ENCODE assay signal across 9 cellular contexts in the genomic region with DNA sequence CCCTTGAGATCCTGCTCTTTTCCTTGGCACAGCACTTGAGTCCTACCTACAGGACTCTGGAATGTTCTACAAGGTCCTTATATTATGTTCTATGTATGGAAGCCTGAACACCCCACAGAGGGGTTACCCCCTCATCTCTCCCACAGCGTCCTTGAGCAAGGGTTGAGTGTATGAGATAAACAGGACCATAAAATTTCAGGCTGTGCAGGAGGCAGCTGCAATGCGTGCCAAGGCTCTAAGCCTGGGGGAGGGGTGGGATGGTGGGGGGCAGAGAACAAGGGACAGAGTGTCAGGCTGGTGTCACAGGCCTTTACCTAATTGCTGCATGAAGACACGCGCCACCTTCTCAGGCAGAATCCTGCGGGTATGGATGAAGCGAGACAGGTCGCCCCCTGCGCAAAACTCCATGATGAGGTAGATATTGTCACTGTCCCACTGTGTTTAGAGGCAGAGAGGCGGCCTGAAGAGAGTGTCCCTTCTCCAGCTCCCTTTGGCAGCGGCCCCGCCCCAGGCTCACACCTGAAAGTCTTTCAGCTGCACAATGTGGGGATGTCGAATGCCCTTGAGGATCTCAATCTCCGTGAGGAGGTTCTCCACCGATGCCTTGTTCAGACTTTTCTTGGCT. TPM values are rescaled to one million over a fixed set of nuclear protein-coding genes. Genes with fewer than 3 reads are reported as not detected.
DNase-seq lines count a peak whose midpoint lies in the region; ATAC-seq, FAIRE-seq and TF ChIP-seq lines count a peak whose summit lies in the region.
"Had no signal": no experiment of that assay in that cellular context is flagged by ENCODE, and none has a peak within 500 bp of the region (broad histone marks: within the 10 kb centered on the region; RNA-seq: fewer than 3 reads in every experiment).

No MANE protein-coding gene starts in this region.

- H3K23me2 ChIP-seq in H1 (ENCODE audit: low read depth, low read length): peaks cover 7% of the 10 kb centered on the region; the same call in 1 of the 2 replicates

- peak overlapping the region in 6 of 7 donors; percentile 77 to 93 (median 85) for H3K27ac Mint-ChIP-seq in CD4-positive, alpha-beta memory T cell

- no peak for DNase-seq in CD4-positive, alpha-beta memory T cell
- DNase-seq in NT2/D1 (ENCODE audit: low read depth, low spot score) (no peak), H1 (ENCODE audit: low read depth in 1 of 2, low spot score in 2 of 2) (no peak), neuronal stem cell (ENCODE audit: low spot score) (no peak), SHP77 (lab: John Stamatoyannopoulos, UW) (no peak)

- ATAC-seq in HG03460 (IDR thresholded peaks at IDR 0.05; ENCODE audit: unreplicated experiment) (no peak), HG03095 (IDR thresholded peaks at IDR 0.05; ENCODE audit: unreplicated experiment) (no peak), HG03457 (IDR thresholded peaks at IDR 0.05; ENCODE audit: unreplicated experiment) (no peak)

- H3K36me3 Mint-ChIP-seq in CD4-positive, alpha-beta memory T cell: peaks cover 6 to 35% of the 10 kb centered on the region in 2 donors

- peak overlapping the region; percentile 87 to 92 (median 90) for H3K4me3 Mint-ChIP-seq in CD4-positive, alpha-beta memory T cell

- H3K36me3 ChIP-seq in CD4-positive, alpha-beta memory T cell (ENCODE audit: insufficient read depth, low read length): no peaks in the 10 kb centered on the region
- H3K36me3 ChIP-seq in NT2/D1 (ENCODE audit: insufficient read depth, insufficient read length, low read length) (peaks cover 52% of the 10 kb centered on the region), H1 (ENCODE audit: control insufficient read depth in 2 of 4, insufficient read depth in 4 of 4, low read length in 3 of 4) (peaks cover 0 to 11% (median 4%) of the 10 kb centered on the region in 4 experiments; a peak in 5 of 8 replicates), neuronal stem cell (replicated peaks in 1 of 2; ENCODE audit: control insufficient read depth in 2 of 2, insufficient read depth in 2 of 2, low read length in 2 of 2) (peaks cover 7 to 61% of the 10 kb centered on the region in 2 donors)

- peaks cover 52% of the 10 kb centered on the region for H3K4me1 ChIP-seq in CD4-positive, alpha-beta memory T cell (ENCODE audit: insufficient read depth, low read length)
- peaks cover 34% of the 10 kb centered on the region for H3K4me1 ChIP-seq in NT2/D1 (ENCODE audit: insufficient read depth, insufficient read length)
- H3K4me1 ChIP-seq in H1 (replicated peaks in 1 of 4; ENCODE audit: control insufficient read depth in 3 of 4, insufficient read depth in 4 of 4, low read length in 3 of 4): peaks cover 0 to 13% (median 8%) of the 10 kb centered on the region in 4 experiments; a peak in 6 of 7 replicates
- H3K4me1 ChIP-seq in neuronal stem cell (ENCODE audit: control insufficient read depth in 2 of 2, insufficient read depth in 1 of 2, low read depth in 1 of 2, low read length in 2 of 2): peaks cover 6 to 12% of the 10 kb centered on the region in 2 donors

- no peaks in the 10 kb centered on the region for H3K79me2 ChIP-seq in H1 (ENCODE audit: control insufficient read depth in 1 of 2, insufficient read depth in 2 of 2, low read length in 2 of 2)

- H2AK5ac ChIP-seq in H1 (ENCODE audit: low read depth, low read length) (no peak overlapping the region), neuronal stem cell (ENCODE audit: low read depth, low read length) (no peak overlapping the region)

- no peak for TF ChIP-seq EP300 in H1 (IDR thresholded peaks at IDR 0.05; ENCODE audit: borderline replicate concordance in 1 of 2, low read depth in 2 of 2, low read length in 2 of 2)

- H3K23ac ChIP-seq in H1 (ENCODE audit: insufficient read length) (no peak overlapping the region), neuronal stem cell (ENCODE audit: low read depth, low read length, poor library complexity) (no peak overlapping the region)

- no peak overlapping the region for H3K14ac ChIP-seq in H1 (ENCODE audit: insufficient read length)
- no peak overlapping the region for H3K14ac ChIP-seq in neuronal stem cell (ENCODE audit: low read length)

- no peak for TF ChIP-seq CTCF in H1 (IDR thresholded peaks at IDR 0.05; ENCODE audit: control extremely low read depth in 1 of 3, insufficient read depth in 1 of 3, low read depth in 1 of 3, low read length in 3 of 3)

- WGBS in H1 (ENCODE audit: extremely low coverage in 1 of 2, insufficient coverage in 1 of 2, insufficient read length in 1 of 2, insufficient replicate concordance in 2 of 2, low coverage in 1 of 2, low lambda C conversion rate in 2 of 2, missing lambda C conversion rate in 1 of 2), 2 experiments: 85% methylated on average over 14 of the region's 14 CpGs; no CpG with 5 or more reads in 1 of the 2 experiments
- no CpG with 5 or more reads among the region's 14 CpGs for WGBS in neuronal stem cell (ENCODE audit: extremely low coverage in 2 of 2, insufficient read length in 2 of 2, insufficient replicate concordance in 1 of 2), 2 donors

- H3K4me1 Mint-ChIP-seq in CD4-positive, alpha-beta memory T cell: peaks cover 37 to 56% (median 44%) of the 10 kb centered on the region in 4 donors

- H3K4ac ChIP-seq in H1 (replicated peaks; ENCODE audit: insufficient read length, low read depth, low read length) (no peak overlapping the region), neuronal stem cell (ENCODE audit: low read length) (no peak overlapping the region)

- H2BK15ac ChIP-seq in H1 (ENCODE audit: low read length) (no peak overlapping the region), neuronal stem cell (ENCODE audit: low read length) (no peak overlapping the region)

- H3K4me2 ChIP-seq in H1 (ENCODE audit: insufficient read depth in 1 of 2, low read depth in 2 of 2, low read length in 2 of 2) (peak overlapping the region; percentile 75 to 88), neuronal stem cell (ENCODE audit: insufficient read depth, low read length, poor library complexity, severe bottlenecking) (peak overlapping the region; percentile 78)

- H3K79me1 ChIP-seq in H1 (ENCODE audit: low read depth, low read length) (0 out of 2 replicates have a peak, but pooled peaks cover 2% of the 10 kb centered on the region), neuronal stem cell (ENCODE audit: low read depth, low read length) (peaks cover 3% of the 10 kb centered on the region)

- no peaks in the 10 kb centered on the region for H3K9me3 Mint-ChIP-seq in CD4-positive, alpha-beta memory T cell

- no peak overlapping the region; the same call in 1 of the 2 replicates for H4K8ac ChIP-seq in H1 (ENCODE audit: extremely low read depth, insufficient read depth, low read length)
- no peak overlapping the region for H4K8ac ChIP-seq in neuronal stem cell (ENCODE audit: low read depth, low read length)

- H3K27me3 Mint-ChIP-seq in CD4-positive, alpha-beta memory T cell: no peaks in the 10 kb centered on the region

- no peak overlapping the region for H2AFZ ChIP-seq in H1 (ENCODE audit: low read length)
- H2AFZ ChIP-seq in neuronal stem cell (ENCODE audit: low read length): no peak overlapping the region

- H3K4me3 ChIP-seq in CD4-positive, alpha-beta memory T cell (ENCODE audit: low read length in 2 of 2): peak overlapping the region in 1 of 2 donors; percentile 83
- H3K4me3 ChIP-seq in NT2/D1 (ENCODE audit: insufficient read length, low read depth) (peak overlapping the region; percentile 92), H1 (ENCODE audit: extremely low read depth in 1 of 4, insufficient read depth in 2 of 4, low read depth in 3 of 4, low read length in 4 of 4) (peak overlapping the region; percentile 60 to 92 (median 90)), neuronal stem cell (ENCODE audit: low read length in 2 of 2) (peak overlapping the region in 1 of 2 donors; percentile 90)

- H2BK20ac ChIP-seq in H1 (ENCODE audit: low read length): no peak overlapping the region

- H2BK12ac ChIP-seq in H1 (ENCODE audit: low read depth, low read length): no peak overlapping the region
- no peak overlapping the region for H2BK12ac ChIP-seq in neuronal stem cell (ENCODE audit: low read length)

- H4K91ac ChIP-seq in H1 (replicated peaks; ENCODE audit: insufficient read length, low read length) (no peak overlapping the region), neuronal stem cell (ENCODE audit: low read depth, low read length, poor library complexity) (no peak overlapping the region)

- CTCF ChIA-PET in CD4-positive, alpha-beta memory T cell (lab: Charles Lee; ENCODE audit: partially characterized antibody): interaction anchor here (1.0 to 7.3 kb wide), 10 partner anchors 28 to 108 kb away, joined by 3 to 136 read pairs (median 10); a partner anchor contains a TSS
- CTCF ChIA-PET in H1 (lab: Charles Lee; ENCODE audit: partially characterized antibody): interaction anchor here (0.6 to 6.6 kb wide), 22 partner anchors 8 to 209 kb away, joined by 3 to 52 read pairs (median 6); a partner anchor contains a TSS

- peak overlapping the region; percentile 94 for H3K9ac ChIP-seq in NT2/D1 (ENCODE audit: insufficient read length, low read depth)
- H3K9ac ChIP-seq in H1 (replicated peaks in 1 of 4; ENCODE audit: extremely low read depth in 1 of 4, low read depth in 3 of 4, low read length in 3 of 4): peak overlapping the region in 3 of 4 experiments; percentile 15 to 63 (median 26); a peak in 3 of 7 replicates
- H3K9ac ChIP-seq in neuronal stem cell (ENCODE audit: low read depth, low read length, poor library complexity): no peak overlapping the region

- no peak overlapping the region for H3K56ac ChIP-seq in H1 (replicated peaks; ENCODE audit: insufficient read length, low read depth, low read length)

- no peak overlapping the region for H2BK5ac ChIP-seq in H1 (ENCODE audit: low read depth, low read length)
- no peak overlapping the region for H2BK5ac ChIP-seq in neuronal stem cell (ENCODE audit: low read length)

- peak overlapping the region; percentile 69 for H3K27ac ChIP-seq in CD4-positive, alpha-beta memory T cell (ENCODE audit: low read depth, low read length)
- H3K27ac ChIP-seq in H1 (ENCODE audit: low read depth, low read length) (no peak overlapping the region), neuronal stem cell (replicated peaks; ENCODE audit: low read length) (no peak overlapping the region)

- FAIRE-seq in H1 (lab: Jason Lieb, UNC): no peak

- no peak for TF ChIP-seq RAD21 in H1 (IDR thresholded peaks at IDR 0.05 in 1 of 2, conservative IDR thresholded peaks at IDR 0.05 in 1 of 2; ENCODE audit: low read depth in 2 of 2, low read length in 2 of 2)

- H4K5ac ChIP-seq in H1 (ENCODE audit: insufficient read length, low read depth, low read length): no peak overlapping the region

- no peak for TF ChIP-seq POLR2A in H1 (IDR thresholded peaks at IDR 0.05; ENCODE audit: control extremely low read depth in 1 of 2, low read depth in 2 of 2, low read length in 2 of 2)

- POLR2A ChIA-PET in CD4-positive, alpha-beta memory T cell (lab: Charles Lee; ENCODE audit: partially characterized antibody): interaction anchor here (0.8 to 7.9 kb wide), 14 partner anchors 28 to 226 kb away, joined by 3 to 106 read pairs (median 6); a partner anchor contains a TSS
- POLR2A ChIA-PET in H1 (lab: Charles Lee; ENCODE audit: partially characterized antibody): interaction anchor here (0.5 to 4.1 kb wide), 23 partner anchors 10 to 113 kb away, joined by 3 to 23 read pairs (median 3); a partner anchor contains a TSS

- intact Hi-C loops in CD4-positive, alpha-beta memory T cell (cut with micrococcal nuclease): loop anchor here (2.0 to 5.0 kb wide), 3 partner anchors 55 to 210 kb away; no protein-coding TSS in a partner anchor

- H3K9me3 ChIP-seq in CD4-positive, alpha-beta memory T cell (ENCODE audit: control insufficient read depth in 1 of 2, low read length in 2 of 2): no peaks in the 10 kb centered on the region
- H3K9me3 ChIP-seq in NT2/D1 (ENCODE audit: insufficient read depth, low read length) (no peaks in the 10 kb centered on the region), H1 (ENCODE audit: insufficient read depth in 2 of 2, low read depth in 1 of 2, low read length in 1 of 2) (no peaks in the 10 kb centered on the region), neuronal stem cell (replicated peaks in 1 of 2; ENCODE audit: control insufficient read depth in 2 of 2, insufficient read depth in 1 of 2, low read depth in 1 of 2, low read length in 2 of 2) (no peaks in the 10 kb centered on the region)

- peaks cover 2% of the 10 kb centered on the region in 2 experiments for H4K20me1 ChIP-seq in H1 (replicated peaks in 1 of 2; ENCODE audit: control insufficient read depth in 1 of 2, insufficient read depth in 2 of 2, low read length in 2 of 2)

- H3K18ac ChIP-seq in H1 (ENCODE audit: extremely low read depth, low read length) (no peak overlapping the region), neuronal stem cell (ENCODE audit: low read length) (no peak overlapping the region)

- H3K27me3 ChIP-seq in CD4-positive, alpha-beta memory T cell (ENCODE audit: insufficient read depth, low read length): no peaks in the 10 kb centered on the region
- no peaks in the 10 kb centered on the region for H3K27me3 ChIP-seq in NT2/D1 (ENCODE audit: insufficient read depth, insufficient read length)
- H3K27me3 ChIP-seq in H1 (replicated peaks in 1 of 4; ENCODE audit: control insufficient read depth in 3 of 4, extremely low read depth in 1 of 4, insufficient read depth in 3 of 4, low read length in 3 of 4): no peaks in the 10 kb centered on the region
- H3K27me3 ChIP-seq in neuronal stem cell (ENCODE audit: control insufficient read depth in 3 of 3, insufficient read depth in 3 of 3, low read depth in 1 of 3, low read length in 3 of 3): no peaks in the 10 kb centered on the region

- no peak overlapping the region for H2BK120ac ChIP-seq in H1 (replicated peaks; ENCODE audit: low read depth, low read length)
- H2BK120ac ChIP-seq in neuronal stem cell (ENCODE audit: low read depth, low read length): no peak overlapping the region

RNA-seq across cellular contexts. Expression of a gene that starts 1.1 kb away (rescaled TPM):
- total RNA-seq in CD4-positive, alpha-beta memory T cell: 10 to 100 TPM; 84.9 to 88.3 TPM
- 10 to 100 TPM; 33.6 to 38.5 TPM for polyA plus RNA-seq in CD4-positive, alpha-beta memory T cell
- 25.0 and 27.1 TPM in 2 replicates for total RNA-seq in H1 (2021; fragmentation: NEBNext Ultra II Directional; extraction: Animal tissue kit (Norgen Biotek cat#: 25700))
- polyA plus RNA-seq in H1 (2011; rRNA removed): 34.4 and 52.2 TPM in 2 replicates
- 39.6 TPM for polyA plus RNA-seq in H1 (2011; cell fraction: cytosol; rRNA removed)
- 241 TPM for polyA plus RNA-seq in H1 (2011; cell fraction: nucleus; rRNA removed)
- 23.8 to 32.8 TPM (median 27.6 TPM) in 4 replicates for polyA plus RNA-seq in H1 (2012, experiment 1 of 2)
- 22.2 TPM for polyA plus RNA-seq in H1 (2012, experiment 2 of 2)
- 23.5 TPM for polyA plus RNA-seq in H1 (2013, experiment 1 of 2)
- 20.5 TPM for polyA plus RNA-seq in H1 (2013, experiment 2 of 2)
- polyA minus RNA-seq in H1 (2011; rRNA and poly(A)+ RNA removed): 22.9 and 29.2 TPM in 2 replicates
- 14.8 TPM for polyA minus RNA-seq in H1 (2011; cell fraction: cytosol; rRNA and poly(A)+ RNA removed)
- 30.0 TPM for polyA minus RNA-seq in H1 (2011; cell fraction: nucleus; rRNA and poly(A)+ RNA removed)
- polyA plus RNA-seq in neuronal stem cell (2013, experiment 1 of 2): 16.2 TPM
- polyA plus RNA-seq in neuronal stem cell (2013, experiment 2 of 2): 15.9 TPM

RNA-seq across cellular contexts. Expression of a gene that starts 15.4 kb away (rescaled TPM):
- total RNA-seq in CD4-positive, alpha-beta memory T cell: not detected
- polyA plus RNA-seq in CD4-positive, alpha-beta memory T cell: not detected
- total RNA-seq in H1 (2021; fragmentation: NEBNext Ultra II Directional; extraction: Animal tissue kit (Norgen Biotek cat#: 25700)): not detected in 2 replicates
- polyA plus RNA-seq in H1 (2011; rRNA removed): 0.17 and 0.27 TPM in 2 replicates
- polyA plus RNA-seq in H1 (2011; cell fraction: cytosol; rRNA removed): 0.23 TPM
- polyA plus RNA-seq in H1 (2011; cell fraction: nucleus; rRNA removed): 0.16 TPM
- 0.08 to 0.19 TPM (median 0.08 TPM) in 3 of 4 replicates, not detected in the other for polyA plus RNA-seq in H1 (2012, experiment 1 of 2)
- 0.09 TPM for polyA plus RNA-seq in H1 (2012, experiment 2 of 2)
- 0.10 TPM for polyA plus RNA-seq in H1 (2013, experiment 1 of 2)
- 0.11 TPM for polyA plus RNA-seq in H1 (2013, experiment 2 of 2)
- polyA minus RNA-seq in H1 (2011; rRNA and poly(A)+ RNA removed): 0.28 TPM in 1 of 2 replicates, not detected in the other
- polyA minus RNA-seq in H1 (2011; cell fraction: cytosol; rRNA and poly(A)+ RNA removed): not detected
- polyA minus RNA-seq in H1 (2011; cell fraction: nucleus; rRNA and poly(A)+ RNA removed): not detected
- polyA plus RNA-seq in neuronal stem cell (2013, experiment 1 of 2): 0.03 TPM
- polyA plus RNA-seq in neuronal stem cell (2013, experiment 2 of 2): 0.03 TPM

RNA-seq across cellular contexts. Expression of a gene that starts 29.2 kb away (rescaled TPM):
- under 1 TPM; 0.23 to 0.39 TPM for total RNA-seq in CD4-positive, alpha-beta memory T cell
- polyA plus RNA-seq in CD4-positive, alpha-beta memory T cell: not detected
- total RNA-seq in H1 (2021; fragmentation: NEBNext Ultra II Directional; extraction: Animal tissue kit (Norgen Biotek cat#: 25700)): not detected in 2 replicates
- not detected in 2 replicates for polyA plus RNA-seq in H1 (2011; rRNA removed)
- 0.03 TPM for polyA plus RNA-seq in H1 (2011; cell fraction: cytosol; rRNA removed)
- polyA plus RNA-seq in H1 (2011; cell fraction: nucleus; rRNA removed): not detected
- not detected in 4 replicates for polyA plus RNA-seq in H1 (2012, experiment 1 of 2)
- polyA plus RNA-seq in H1 (2012, experiment 2 of 2): not detected
- not detected for polyA plus RNA-seq in H1 (2013, experiment 1 of 2)
- polyA plus RNA-seq in H1 (2013, experiment 2 of 2): not detected
- not detected in 2 replicates for polyA minus RNA-seq in H1 (2011; rRNA and poly(A)+ RNA removed)
- polyA minus RNA-seq in H1 (2011; cell fraction: cytosol; rRNA and poly(A)+ RNA removed): not detected
- not detected for polyA minus RNA-seq in H1 (2011; cell fraction: nucleus; rRNA and poly(A)+ RNA removed)
- polyA plus RNA-seq in neuronal stem cell (2013, experiment 1 of 2): not detected
- polyA plus RNA-seq in neuronal stem cell (2013, experiment 2 of 2): not detected
- total RNA-seq: NCI-H460 had no signal

RNA-seq across cellular contexts. Expression of a gene that starts 31.3 kb away (rescaled TPM):
- 100 to 1,000 TPM; 132 to 138 TPM for total RNA-seq in CD4-positive, alpha-beta memory T cell
- polyA plus RNA-seq in CD4-positive, alpha-beta memory T cell: 100 to 1,000 TPM; 152 to 179 TPM
- 40.3 and 41.7 TPM in 2 replicates for total RNA-seq in H1 (2021; fragmentation: NEBNext Ultra II Directional; extraction: Animal tissue kit (Norgen Biotek cat#: 25700))
- 112 and 131 TPM in 2 replicates for polyA plus RNA-seq in H1 (2011; rRNA removed)
- 54.5 TPM for polyA plus RNA-seq in H1 (2011; cell fraction: cytosol; rRNA removed)
- 69.7 TPM for polyA plus RNA-seq in H1 (2011; cell fraction: nucleus; rRNA removed)
- 32.4 to 42.6 TPM (median 38.6 TPM) in 4 replicates for polyA plus RNA-seq in H1 (2012, experiment 1 of 2)
- 42.5 TPM for polyA plus RNA-seq in H1 (2012, experiment 2 of 2)
- polyA plus RNA-seq in H1 (2013, experiment 1 of 2): 49.4 TPM
- 59.2 TPM for polyA plus RNA-seq in H1 (2013, experiment 2 of 2)
- polyA minus RNA-seq in H1 (2011; rRNA and poly(A)+ RNA removed): 83.8 and 86.8 TPM in 2 replicates
- polyA minus RNA-seq in H1 (2011; cell fraction: cytosol; rRNA and poly(A)+ RNA removed): 39.1 TPM
- polyA minus RNA-seq in H1 (2011; cell fraction: nucleus; rRNA and poly(A)+ RNA removed): 29.2 TPM
- 40.9 TPM for polyA plus RNA-seq in neuronal stem cell (2013, experiment 1 of 2)
- 46.5 TPM for polyA plus RNA-seq in neuronal stem cell (2013, experiment 2 of 2)

RNA-seq across cellular contexts. Expression of a gene that starts 48.0 kb away (rescaled TPM):
- total RNA-seq in CD4-positive, alpha-beta memory T cell: 10 to 100 TPM; 70.4 to 73.1 TPM
- polyA plus RNA-seq in CD4-positive, alpha-beta memory T cell: 10 to 100 TPM; 63.0 to 66.2 TPM
- 31.0 and 32.9 TPM in 2 replicates for total RNA-seq in H1 (2021; fragmentation: NEBNext Ultra II Directional; extraction: Animal tissue kit (Norgen Biotek cat#: 25700))
- 74.8 and 79.0 TPM in 2 replicates for polyA plus RNA-seq in H1 (2011; rRNA removed)
- 88.7 TPM for polyA plus RNA-seq in H1 (2011; cell fraction: cytosol; rRNA removed)
- 104 TPM for polyA plus RNA-seq in H1 (2011; cell fraction: nucleus; rRNA removed)
- 44.3 to 62.8 TPM (median 52.9 TPM) in 4 replicates for polyA plus RNA-seq in H1 (2012, experiment 1 of 2)
- 63.0 TPM for polyA plus RNA-seq in H1 (2012, experiment 2 of 2)
- 23.0 TPM for polyA plus RNA-seq in H1 (2013, experiment 1 of 2)
- polyA plus RNA-seq in H1 (2013, experiment 2 of 2): 22.5 TPM
- polyA minus RNA-seq in H1 (2011; rRNA and poly(A)+ RNA removed): 100 and 102 TPM in 2 replicates
- 31.6 TPM for polyA minus RNA-seq in H1 (2011; cell fraction: cytosol; rRNA and poly(A)+ RNA removed)
- polyA minus RNA-seq in H1 (2011; cell fraction: nucleus; rRNA and poly(A)+ RNA removed): 57.5 TPM
- polyA plus RNA-seq in neuronal stem cell (2013, experiment 1 of 2): 30.2 TPM
- 33.1 TPM for polyA plus RNA-seq in neuronal stem cell (2013, experiment 2 of 2)
